13 cellular contexts compared by ENCODE assay signal in the genomic region with DNA sequence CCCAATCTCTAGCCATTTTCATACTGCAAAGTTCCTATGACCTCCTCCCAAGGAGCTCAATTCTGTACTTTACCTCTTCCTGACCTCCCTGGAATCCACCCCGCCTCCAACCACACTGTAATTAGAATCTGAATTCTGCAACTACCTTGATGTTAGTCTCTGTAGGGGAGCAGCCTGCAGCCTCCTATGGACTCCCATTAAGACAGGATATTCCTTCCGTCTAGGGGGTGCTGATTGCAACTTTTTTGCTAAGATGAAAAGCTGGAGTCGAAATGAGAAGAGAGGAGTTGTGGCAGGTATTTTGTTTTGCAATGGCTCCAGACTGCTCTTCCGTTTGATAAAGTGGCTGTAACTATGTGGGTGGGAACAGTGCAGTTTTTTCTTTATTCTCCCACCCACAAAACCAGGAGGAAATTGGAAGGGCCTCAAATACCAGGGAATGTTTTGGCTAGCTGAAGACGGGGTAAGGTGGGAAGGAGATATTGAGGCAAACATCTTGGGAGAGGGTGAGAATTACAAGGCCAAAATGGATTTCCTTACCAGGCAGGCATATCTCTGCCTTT. TPM values are rescaled to one million over a fixed set of nuclear protein-coding genes. Genes with fewer than 3 reads are reported as not detected.
DNase-seq lines count a peak whose midpoint lies in the region; TF ChIP-seq lines count a peak whose summit lies in the region.
"Had no signal": no experiment of that assay in that cellular context is flagged by ENCODE, and none has a peak within 500 bp of the region (broad histone marks: within the 10 kb centered on the region; RNA-seq: fewer than 3 reads in every experiment).

No MANE protein-coding gene starts in this region.

- peak overlapping the region; percentile 97 for H3K4me3 Mint-ChIP-seq in activated CD4-positive, alpha-beta T cell treated with anti-CD3 and anti-CD28 coated beads, Interleukin-2, amount 10 ng/mL, durations not matched to agents 24 days and 14 days
- H3K4me3 Mint-ChIP-seq in dendritic cell treated with granulocyte-macrophage colony-stimulating factor and Interleukin-4, amounts not matched to agents 40 ng/mL and 50 ng/mL, for 4 days: peak overlapping the region; percentile 89
- H3K4me3 Mint-ChIP-seq in progenitor cell of endocrine pancreas (ENCODE audit: low read depth): peak overlapping the region; percentile 89

- TF ChIP-seq CTCF in progenitor cell of endocrine pancreas (IDR thresholded peaks at IDR 0.05; ENCODE audit: unreplicated experiment) (no peak), testis (IDR thresholded peaks at IDR 0.05) (no peak), GM10266 (IDR thresholded peaks at IDR 0.05; ENCODE audit: control insufficient read depth, insufficient read depth, low read depth, missing control alignments) (no peak)

- H3K9me3 ChIP-seq in testis: no peaks in the 10 kb centered on the region
- H3K9me3 ChIP-seq: vagina had no signal

- no peak for TF ChIP-seq POLR2A in testis (IDR thresholded peaks at IDR 0.05)

- peaks cover 47% of the 10 kb centered on the region for H3K4me1 Mint-ChIP-seq in activated CD4-positive, alpha-beta T cell treated with anti-CD3 and anti-CD28 coated beads, Interleukin-2, amount 10 ng/mL, durations not matched to agents 24 days and 14 days
- peaks cover 44% of the 10 kb centered on the region for H3K4me1 Mint-ChIP-seq in dendritic cell treated with granulocyte-macrophage colony-stimulating factor and Interleukin-4, amounts not matched to agents 40 ng/mL and 50 ng/mL, for 4 days (ENCODE audit: low read depth)
- H3K4me1 Mint-ChIP-seq in progenitor cell of endocrine pancreas (ENCODE audit: low read depth): peaks cover 17% of the 10 kb centered on the region

- no peak overlapping the region for H3K27ac ChIP-seq in testis
- H3K27ac ChIP-seq: cardiac muscle cell, SK-N-MC had no signal

- no peaks in the 10 kb centered on the region for H3K9me3 Mint-ChIP-seq in activated CD4-positive, alpha-beta T cell treated with anti-CD3 and anti-CD28 coated beads, Interleukin-2, amount 10 ng/mL, durations not matched to agents 24 days and 14 days
- H3K9me3 Mint-ChIP-seq in dendritic cell treated with granulocyte-macrophage colony-stimulating factor and Interleukin-4, amounts not matched to agents 40 ng/mL and 50 ng/mL, for 4 days: no peaks in the 10 kb centered on the region
- no peaks in the 10 kb centered on the region for H3K9me3 Mint-ChIP-seq in progenitor cell of endocrine pancreas (ENCODE audit: low read depth)

- DNase-seq in activated CD4-positive, alpha-beta T cell treated with anti-CD3 and anti-CD28 coated beads, Interleukin-2, amount 10 ng/mL, durations not matched to agents 24 days and 14 days: no peak
- DNase-seq in activated CD4-positive, alpha-beta T cell treated with anti-CD3 and anti-CD28 coated beads, Interleukin-2, amount 50 U/mL, for 1 hour: no peak
- DNase-seq in NCI-H2227 (lab: John Stamatoyannopoulos, UW; ENCODE audit: unreplicated experiment): peak; percentile 36
- DNase-seq in progenitor cell of endocrine pancreas (ENCODE audit: low spot score, unreplicated experiment): no peak
- no peak for DNase-seq in DMS79 (lab: John Stamatoyannopoulos, UW)
- no peak for DNase-seq in testis
- DNase-seq in GM10266 (ENCODE audit: extremely low spot score): no peak
- DNase-seq: left cardiac atrium, NCI-H526 treated with DMSO at 0.1 percent for 48 hours had no signal

- H3K4me1 ChIP-seq in testis: peaks cover 4% of the 10 kb centered on the region

- no peak overlapping the region for H3K4me3 ChIP-seq in testis

- no peaks in the 10 kb centered on the region for H3K27me3 Mint-ChIP-seq in activated CD4-positive, alpha-beta T cell treated with anti-CD3 and anti-CD28 coated beads, Interleukin-2, amount 10 ng/mL, durations not matched to agents 24 days and 14 days
- H3K27me3 Mint-ChIP-seq in dendritic cell treated with granulocyte-macrophage colony-stimulating factor and Interleukin-4, amounts not matched to agents 40 ng/mL and 50 ng/mL, for 4 days: no peaks in the 10 kb centered on the region
- H3K27me3 Mint-ChIP-seq in progenitor cell of endocrine pancreas: peaks cover 60% of the 10 kb centered on the region

- H3K36me3 Mint-ChIP-seq in activated CD4-positive, alpha-beta T cell treated with anti-CD3 and anti-CD28 coated beads, Interleukin-2, amount 10 ng/mL, durations not matched to agents 24 days and 14 days (ENCODE audit: low read depth): no peaks in the 10 kb centered on the region
- H3K36me3 Mint-ChIP-seq in dendritic cell treated with granulocyte-macrophage colony-stimulating factor and Interleukin-4, amounts not matched to agents 40 ng/mL and 50 ng/mL, for 4 days (ENCODE audit: low read depth): peaks cover 24% of the 10 kb centered on the region
- H3K36me3 Mint-ChIP-seq in progenitor cell of endocrine pancreas (ENCODE audit: insufficient read depth): no peaks in the 10 kb centered on the region

- intact Hi-C loops in activated CD4-positive, alpha-beta T cell treated with anti-CD3 and anti-CD28 coated beads, Interleukin-2, amount 10 ng/mL, durations not matched to agents 24 days and 14 days (cut with micrococcal nuclease): no loop called here
- intact Hi-C loops in dendritic cell treated with granulocyte-macrophage colony-stimulating factor and Interleukin-4, amounts not matched to agents 40 ng/mL and 50 ng/mL, for 4 days (cut with micrococcal nuclease): no loop called here
- intact Hi-C loops in testis (cut with DNase I; ENCODE audit: low total_unique reads): no loop called here

- 52 to 66% methylated on average over 5 of the region's 5 CpGs for WGBS in testis, 2 donors

- H3K27ac Mint-ChIP-seq in activated CD4-positive, alpha-beta T cell treated with anti-CD3 and anti-CD28 coated beads, Interleukin-2, amount 10 ng/mL, durations not matched to agents 24 days and 14 days: peak overlapping the region; percentile 100
- peak overlapping the region; percentile 99 for H3K27ac Mint-ChIP-seq in dendritic cell treated with granulocyte-macrophage colony-stimulating factor and Interleukin-4, amounts not matched to agents 40 ng/mL and 50 ng/mL, for 4 days
- no peak overlapping the region for H3K27ac Mint-ChIP-seq in progenitor cell of endocrine pancreas

- no peaks in the 10 kb centered on the region for H3K36me3 ChIP-seq in testis (ENCODE audit: low read depth, missing control alignments)
- H3K36me3 ChIP-seq: cardiac muscle cell, vagina had no signal

- H3K27me3 ChIP-seq in testis: no peaks in the 10 kb centered on the region
- H3K27me3 ChIP-seq: vagina had no signal

RNA-seq across cellular contexts. Expression of a gene that starts 23.8 kb away (rescaled TPM):
- total RNA-seq in activated CD4-positive, alpha-beta T cell treated with anti-CD3 and anti-CD28 coated beads, Interleukin-2, amount 10 ng/mL, durations not matched to agents 24 days and 14 days: 1.1 and 1.2 TPM in 2 replicates
- total RNA-seq in progenitor cell of endocrine pancreas (0.87 and 0.93 TPM in 2 replicates), testis (10 to 100 TPM in 1 of 2 donors, 1 to 10 TPM in 1; 5.1 to 10.2 TPM)
- 1.6 TPM for polyA plus RNA-seq in testis (ENCODE audit: insufficient read depth, low read depth, low replicate concordance)
